ENCODE assay signal across 37 cellular contexts in genomic region chr13:103297083-103297482, GRCh38.
DNase-seq lines count a peak whose midpoint lies in the region; ATAC-seq, FAIRE-seq and TF ChIP-seq lines count a peak whose summit lies in the region.
"Had no signal": no experiment of that assay in that cellular context is flagged by ENCODE, and none has a peak within 500 bp of the region (broad histone marks: within the 10 kb centered on the region; RNA-seq: fewer than 3 reads in every experiment).

No MANE protein-coding gene starts in this region.

- H3K79me2 ChIP-seq in HepG2 (ENCODE audit: insufficient read depth, low read length) (no peaks in the 10 kb centered on the region), K562 (ENCODE audit: control insufficient read depth, insufficient read depth, low read length) (no peaks in the 10 kb centered on the region)

- POLR2A ChIA-PET in activated CD4-positive, alpha-beta T cell treated with anti-CD3 and anti-CD28 coated beads, Interleukin-2, amount 10 ng/mL, durations not matched to agents 7 days and 5 days (lab: Charles Lee), result no interaction called here
- POLR2A ChIA-PET in HepG2 (lab: Yijun Ruan, JAX) (no interaction called here), HEK293 (lab: Yijun Ruan, JAX) (no interaction called here), K562 (lab: Yijun Ruan, JAX) (no interaction called here)

- peak overlapping the region; percentile 36 for H3K27ac Mint-ChIP-seq in activated CD4-positive, alpha-beta T cell treated with anti-CD3 and anti-CD28 coated beads, Interleukin-2, amount 10 ng/mL, durations not matched to agents 7 days and 5 days
- H3K27ac Mint-ChIP-seq: B cell; CD14-positive monocyte; CD4-positive, alpha-beta memory T cell; CD4-positive, alpha-beta T cell; CD4-positive, CD25-positive, alpha-beta regulatory T cell; CD8-positive, alpha-beta memory T cell; CD8-positive, alpha-beta T cell had no signal

- TF ChIP-seq POLR2A in HepG2 (IDR thresholded peaks at IDR 0.05; ENCODE audit: insufficient read depth in 1 of 2, low read depth in 2 of 2, low read length in 2 of 2), result no peak
- TF ChIP-seq POLR2A in right lobe of liver (IDR thresholded peaks at IDR 0.05), result no peak
- TF ChIP-seq POLR2A in K562 (conservative IDR thresholded peaks at IDR 0.05), result no peak

- no peak for DNase-seq in activated CD4-positive, alpha-beta T cell treated with anti-CD3 and anti-CD28 coated beads, Interleukin-2, amount 10 ng/mL, durations not matched to agents 7 days and 5 days
- DNase-seq in activated CD4-positive, alpha-beta T cell treated with anti-CD3 and anti-CD28 coated beads for 4 hours, result no peak
- DNase-seq in HepG2 (ENCODE audit: low spot score) (no peak), right lobe of liver (no peak), K562 (ENCODE audit: extremely low read depth in 1 of 4, low spot score in 3 of 4) (no peak), WERI-Rb-1 (no peak), activated gamma-delta T cell (lab: John Stamatoyannopoulos, UW) (no peak)
- DNase-seq: 8988T; ACHN; AML-193; BE2C; C1 segment of cervical spinal cord; Caco-2; Calu3; CD4-positive, alpha-beta memory T cell; CD4-positive, alpha-beta T cell; CD4-positive, CD25-positive, alpha-beta regulatory T cell; CD8-positive, alpha-beta memory T cell; CD8-positive, alpha-beta T cell; COR-L47; DMS 273 treated with DMSO at 0.1 percent for 48 hours; DMS153; DMS53; DMS79; DMS79 treated with DMSO at 0.1 percent for 48 hours; DND-41; EL had no signal

- H3K4me3 Mint-ChIP-seq in activated CD4-positive, alpha-beta T cell treated with anti-CD3 and anti-CD28 coated beads, Interleukin-2, amount 10 ng/mL, durations not matched to agents 7 days and 5 days, result no peak overlapping the region
- H3K4me3 Mint-ChIP-seq: B cell; CD14-positive monocyte; CD4-positive, alpha-beta memory T cell; CD4-positive, alpha-beta T cell; CD4-positive, CD25-positive, alpha-beta regulatory T cell; CD8-positive, alpha-beta memory T cell; CD8-positive, alpha-beta T cell had no signal

- H3K4me1 Mint-ChIP-seq in activated CD4-positive, alpha-beta T cell treated with anti-CD3 and anti-CD28 coated beads, Interleukin-2, amount 10 ng/mL, durations not matched to agents 7 days and 5 days, result no peaks in the 10 kb centered on the region
- H3K4me1 Mint-ChIP-seq: B cell; CD14-positive monocyte; CD4-positive, alpha-beta memory T cell; CD4-positive, CD25-positive, alpha-beta regulatory T cell; CD8-positive, alpha-beta memory T cell had no signal

- H3K9me1 ChIP-seq in K562 (ENCODE audit: control insufficient read depth, insufficient read depth, low read length), result no peaks in the 10 kb centered on the region

- TF ChIP-seq EP300 in HepG2 (IDR thresholded peaks at IDR 0.05; ENCODE audit: low read depth in 2 of 2, low read length in 2 of 2), result no peak
- TF ChIP-seq EP300 in HepG2 (CRISPR knock-in tag; IDR thresholded peaks at IDR 0.05; ENCODE audit: borderline replicate concordance), result no peak
- TF ChIP-seq EP300 in K562 (IDR thresholded peaks at IDR 0.05; ENCODE audit: low read length), result no peak

- intact Hi-C loops in HepG2 (cut with micrococcal nuclease; ENCODE audit: unreplicated experiment), result no loop called here
- intact Hi-C loops in right lobe of liver (cut with DNase I), result no loop called here
- intact Hi-C loops in K562 (cut with micrococcal nuclease), result no loop called here

- CTCF ChIA-PET in activated CD4-positive, alpha-beta T cell treated with anti-CD3 and anti-CD28 coated beads, Interleukin-2, amount 10 ng/mL, durations not matched to agents 7 days and 5 days (lab: Charles Lee), result no interaction called here
- CTCF ChIA-PET in HepG2 (lab: Yijun Ruan, JAX; ENCODE audit: low intra/inter-chr PET ratio, low total read pairs) (no interaction called here), HEK293 (lab: Yijun Ruan, JAX) (interaction anchor here (0.7 kb wide), 1 partner anchor 1870 kb away, joined by 3 read pairs; no protein-coding TSS in a partner anchor), K562 (lab: Yijun Ruan, JAX; ENCODE audit: low intra/inter-chr PET ratio) (no interaction called here)

- H3K4me2 ChIP-seq in HepG2 (ENCODE audit: low read depth, low read length), result no peak overlapping the region
- no peak overlapping the region for H3K4me2 ChIP-seq in K562 (ENCODE audit: insufficient read depth, low read length)
- H3K4me2 ChIP-seq: A549; BLaER1; BLaER1 treated with 17β-estradiol and CSF1 and Interleukin-3, amounts not matched to agents 10 nM and 100 nM had no signal

- no peaks in the 10 kb centered on the region for H3K36me3 ChIP-seq in HepG2 (replicated peaks in 1 of 2; ENCODE audit: control insufficient read depth in 1 of 2, insufficient read depth in 2 of 2, low read length in 2 of 2)
- no peaks in the 10 kb centered on the region for H3K36me3 ChIP-seq in right lobe of liver
- no peaks in the 10 kb centered on the region for H3K36me3 ChIP-seq in HEK293 (ENCODE audit: control insufficient read depth in 2 of 2, insufficient read depth in 1 of 2, low read length in 2 of 2)
- no peaks in the 10 kb centered on the region for H3K36me3 ChIP-seq in K562 (ENCODE audit: control insufficient read depth, insufficient read depth, low read length)
- no peaks in the 10 kb centered on the region for H3K36me3 ChIP-seq in WERI-Rb-1
- H3K36me3 ChIP-seq: BE2C; BLaER1; BLaER1 treated with 17β-estradiol and CSF1 and Interleukin-3, amounts not matched to agents 10 nM and 100 nM had no signal

- WGBS in HepG2 (ENCODE audit: low lambda C conversion rate), result 5% methylated on average over 2 of the region's 2 CpGs
- WGBS in right lobe of liver (ENCODE audit: insufficient coverage, low coverage, low lambda C conversion rate, missing lambda C conversion rate), result 36% methylated on average over 2 of the region's 2 CpGs
- 7% methylated on average over 2 of the region's 2 CpGs for WGBS in K562 (ENCODE audit: insufficient coverage, low coverage, missing lambda C conversion rate)

- H3K9ac ChIP-seq in HepG2 (ENCODE audit: insufficient read depth, low read depth, low read length), result no peak overlapping the region
- no peak overlapping the region for H3K9ac ChIP-seq in K562 (ENCODE audit: insufficient read depth in 1 of 2, low read depth in 2 of 2, low read length in 2 of 2)
- H3K9ac ChIP-seq: BLaER1; BLaER1 treated with 17β-estradiol and CSF1 and Interleukin-3, amounts not matched to agents 10 nM and 100 nM had no signal

- H3K27ac ChIP-seq in HepG2 (ENCODE audit: extremely low read length, insufficient read depth, low read length), result no peak overlapping the region
- H3K27ac ChIP-seq in right lobe of liver, result no peak overlapping the region
- no peak overlapping the region for H3K27ac ChIP-seq in HEK293 (ENCODE audit: extremely low read depth, low read depth, low read length)
- no peak overlapping the region for H3K27ac ChIP-seq in K562 (ENCODE audit: extremely low read depth, low read depth, low read length)
- no peak overlapping the region for H3K27ac ChIP-seq in WERI-Rb-1
- H3K27ac ChIP-seq: 22Rv1; A549; BLaER1; BLaER1 treated with 17β-estradiol and CSF1 and Interleukin-3, amounts not matched to agents 10 nM and 100 nM; C4-2B had no signal

- H4K20me1 ChIP-seq in HepG2 (ENCODE audit: insufficient read depth, low read length), result no peaks in the 10 kb centered on the region
- H4K20me1 ChIP-seq in K562 (replicated peaks; ENCODE audit: control insufficient read depth, insufficient read depth, low read length), result no peaks in the 10 kb centered on the region
- H4K20me1 ChIP-seq: BLaER1; BLaER1 treated with 17β-estradiol and CSF1 and Interleukin-3, amounts not matched to agents 10 nM and 100 nM had no signal

- peaks cover 72% of the 10 kb centered on the region for H3K9me3 ChIP-seq in HepG2 (ENCODE audit: low read length)
- H3K9me3 ChIP-seq in right lobe of liver, result no peaks in the 10 kb centered on the region
- no peaks in the 10 kb centered on the region for H3K9me3 ChIP-seq in HEK293 (ENCODE audit: control insufficient read depth, insufficient read depth, low read depth, low read length)
- H3K9me3 ChIP-seq in K562 (replicated peaks; ENCODE audit: control insufficient read depth, insufficient read depth, low read depth, low read length), result no peaks in the 10 kb centered on the region; the same call in 1 of the 2 replicates
- peaks cover 4% of the 10 kb centered on the region for H3K9me3 ChIP-seq in WERI-Rb-1 (ENCODE audit: severe bottlenecking)
- H3K9me3 ChIP-seq: A549 had no signal

- no peaks in the 10 kb centered on the region for H3K36me3 Mint-ChIP-seq in activated CD4-positive, alpha-beta T cell treated with anti-CD3 and anti-CD28 coated beads, Interleukin-2, amount 10 ng/mL, durations not matched to agents 7 days and 5 days (ENCODE audit: low read depth)
- H3K36me3 Mint-ChIP-seq: CD14-positive monocyte; CD4-positive, alpha-beta memory T cell; CD4-positive, CD25-positive, alpha-beta regulatory T cell; CD8-positive, alpha-beta memory T cell; CD8-positive, alpha-beta T cell had no signal

- FAIRE-seq in HepG2 (lab: Jason Lieb, UNC), result no peak
- no peak for FAIRE-seq in K562 (lab: Jason Lieb, UNC)
- FAIRE-seq: A204.1, A549, D721Med had no signal

- H3K27me3 ChIP-seq in HepG2 (ENCODE audit: control insufficient read depth in 1 of 2, insufficient read depth in 2 of 2, low read length in 2 of 2) (no peaks in the 10 kb centered on the region), right lobe of liver (no peaks in the 10 kb centered on the region), K562 (ENCODE audit: control insufficient read depth in 2 of 2, insufficient read depth in 2 of 2, low read length in 2 of 2) (no peaks in the 10 kb centered on the region), WERI-Rb-1 (ENCODE audit: insufficient read depth, low read depth, severe bottlenecking) (no peaks in the 10 kb centered on the region)
- H3K27me3 ChIP-seq: BE2C; BLaER1; BLaER1 treated with 17β-estradiol and CSF1 and Interleukin-3, amounts not matched to agents 10 nM and 100 nM had no signal

- H2AFZ ChIP-seq in HepG2 (ENCODE audit: low read length) (no peak overlapping the region), K562 (ENCODE audit: low read depth, low read length) (no peak overlapping the region)

- ATAC-seq in HepG2, result no peak
- no peak for ATAC-seq in right lobe of liver
- no peak for ATAC-seq in K562
- ATAC-seq: A549; CD8-positive, alpha-beta T cell had no signal

- H3K9me3 Mint-ChIP-seq in activated CD4-positive, alpha-beta T cell treated with anti-CD3 and anti-CD28 coated beads, Interleukin-2, amount 10 ng/mL, durations not matched to agents 7 days and 5 days, result peaks cover 7% of the 10 kb centered on the region

- in situ Hi-C loops in HepG2 (cut with HindIII; ENCODE audit: extremely low pct_ligation_motif_present, low pct_unique_long_range_greater_than_20kb), result no loop called here
- in situ Hi-C loops in K562 (cut with MboI), result no loop called here

- TF ChIP-seq CTCF in HepG2 (CRISPR knock-in tag; IDR thresholded peaks at IDR 0.05), result no peak
- no peak for TF ChIP-seq CTCF in right lobe of liver (IDR thresholded peaks at IDR 0.05)
- no peak for TF ChIP-seq CTCF in HEK293 (tag by site-specific recombination; IDR thresholded peaks at IDR 0.05)
- TF ChIP-seq CTCF in K562 (IDR thresholded peaks at IDR 0.05 in 2 of 3, conservative IDR thresholded peaks at IDR 0.05 in 1 of 3; ENCODE audit: insufficient read depth in 2 of 3, low read depth in 1 of 3, low read length in 3 of 3), result no peak
- TF ChIP-seq CTCF in WERI-Rb-1 (IDR thresholded peaks at IDR 0.05; ENCODE audit: low read depth, low read length), result no peak

- no TSS peak for BruUV-seq in HepG2 (replicated peaks; lab: Mats Ljungman, UMichigan)
- no TSS peak for BruUV-seq in K562 (replicated peaks; lab: Mats Ljungman, UMichigan)

- H3K4me3 ChIP-seq in HepG2 (replicated peaks in 1 of 3; ENCODE audit: insufficient read depth in 1 of 3, low read depth in 2 of 3, low read length in 3 of 3), result no peak overlapping the region
- no peak overlapping the region for H3K4me3 ChIP-seq in right lobe of liver
- no peak overlapping the region for H3K4me3 ChIP-seq in HEK293 (ENCODE audit: low read depth, low read length)
- H3K4me3 ChIP-seq in K562, result no peak overlapping the region
- H3K4me3 ChIP-seq in WERI-Rb-1 (ENCODE audit: low read depth, low read length), result no peak overlapping the region
- H3K4me3 ChIP-seq: A549; BLaER1; BLaER1 treated with 17β-estradiol and CSF1 and Interleukin-3, amounts not matched to agents 10 nM and 100 nM had no signal

- H3K27me3 Mint-ChIP-seq in activated CD4-positive, alpha-beta T cell treated with anti-CD3 and anti-CD28 coated beads, Interleukin-2, amount 10 ng/mL, durations not matched to agents 7 days and 5 days, result no peaks in the 10 kb centered on the region
- H3K27me3 Mint-ChIP-seq: B cell; CD4-positive, alpha-beta memory T cell; CD4-positive, alpha-beta T cell; CD4-positive, CD25-positive, alpha-beta regulatory T cell; CD8-positive, alpha-beta memory T cell had no signal

- TF ChIP-seq RAD21 in HepG2 (CRISPR knock-in tag; IDR thresholded peaks at IDR 0.05), result no peak
- no peak for TF ChIP-seq RAD21 in K562 (CRISPR knock-in tag; conservative IDR thresholded peaks at IDR 0.05 in 1 of 2, IDR thresholded peaks at IDR 0.05 in 1 of 2)

- H3K4me1 ChIP-seq in HepG2 (ENCODE audit: insufficient read depth, low read length), result no peaks in the 10 kb centered on the region
- no peaks in the 10 kb centered on the region for H3K4me1 ChIP-seq in right lobe of liver
- H3K4me1 ChIP-seq in HEK293 (ENCODE audit: control insufficient read depth, insufficient read depth, low read length), result no peaks in the 10 kb centered on the region
- no peaks in the 10 kb centered on the region for H3K4me1 ChIP-seq in K562 (replicated peaks in 1 of 2; ENCODE audit: control insufficient read depth in 2 of 2, insufficient read depth in 2 of 2, low read length in 2 of 2)
- H3K4me1 ChIP-seq: A549, BE2C, Caco-2 had no signal
